ENCODE assay signal across 8 cellular contexts in genomic region chr1:8816306-8816705, GRCh38. TPM values are rescaled to one million over a fixed set of nuclear protein-coding genes. Genes with fewer than 3 reads are reported as not detected.
A peak's percentile ranks its signal among the peaks of the same experiment; 100 is the strongest.
DNase-seq lines count a peak whose midpoint lies in the region; ATAC-seq and TF ChIP-seq lines count a peak whose summit lies in the region.

No MANE protein-coding gene starts in this region.

- H3K27me3 ChIP-seq in right atrium auricular region (no peaks in the 10 kb centered on the region), iPS-20b (ENCODE audit: insufficient read depth, low read length) (no peaks in the 10 kb centered on the region)

- ATAC-seq in left ventricle myocardium superior (no peak), GM21360 (IDR thresholded peaks at IDR 0.05; ENCODE audit: unreplicated experiment) (no peak), HG02884 (IDR thresholded peaks at IDR 0.05; ENCODE audit: unreplicated experiment) (no peak)
- ATAC-seq in stimulated activated memory B cell treated with anti-CD40 and anti-IgM and Interleukin-4, amounts not matched to agents 10 μg/mL and 1 μg/mL and 100 μg/mL, for 72 hours = no peak

- H3K27ac Mint-ChIP-seq in activated T-helper 2 cell treated with anti-CD3 and anti-CD28 coated beads, Interferon-gamma antibody, Interleukin-2, Interleukin-4, amounts not matched to agents 10 μg/mL and 5 μg/mL and 100 μg/mL, durations not matched to agents 14 hours and 24 hours and 36 hours = peak overlapping the region; percentile 82
- H3K27ac Mint-ChIP-seq in stimulated activated memory B cell treated with anti-CD40 and anti-IgM and Interleukin-4, amounts not matched to agents 10 μg/mL and 1 μg/mL and 100 μg/mL, for 72 hours = peak overlapping the region; percentile 96

- H3K9me3 ChIP-seq in right atrium auricular region (no peaks in the 10 kb centered on the region), iPS-20b (ENCODE audit: insufficient read depth, low read depth, low read length) (no peaks in the 10 kb centered on the region)

- peak overlapping the region; percentile 84 for H3K4me3 Mint-ChIP-seq in activated T-helper 2 cell treated with anti-CD3 and anti-CD28 coated beads, Interferon-gamma antibody, Interleukin-2, Interleukin-4, amounts not matched to agents 10 μg/mL and 5 μg/mL and 100 μg/mL, durations not matched to agents 14 hours and 24 hours and 36 hours (ENCODE audit: low read depth)
- peak overlapping the region; percentile 96 for H3K4me3 Mint-ChIP-seq in stimulated activated memory B cell treated with anti-CD40 and anti-IgM and Interleukin-4, amounts not matched to agents 10 μg/mL and 1 μg/mL and 100 μg/mL, for 72 hours

- no peaks in the 10 kb centered on the region for H3K9me3 Mint-ChIP-seq in activated T-helper 2 cell treated with anti-CD3 and anti-CD28 coated beads, Interferon-gamma antibody, Interleukin-2, Interleukin-4, amounts not matched to agents 10 μg/mL and 5 μg/mL and 100 μg/mL, durations not matched to agents 14 hours and 24 hours and 36 hours
- no peaks in the 10 kb centered on the region for H3K9me3 Mint-ChIP-seq in stimulated activated memory B cell treated with anti-CD40 and anti-IgM and Interleukin-4, amounts not matched to agents 10 μg/mL and 1 μg/mL and 100 μg/mL, for 72 hours

- H3K27ac ChIP-seq in right atrium auricular region (peak overlapping the region; percentile 94 to 95), iPS-20b (ENCODE audit: low read length) (peak overlapping the region; percentile 97)

- DNase-seq in right atrium auricular region (ENCODE audit: low spot score) (no peak), left ventricle myocardium superior (no peak), dedifferentiated amniotic fluid mesenchymal stem cell (ENCODE audit: extremely low spot score) (no peak)
- no peak for DNase-seq in activated T-helper 2 cell treated with anti-CD3 and anti-CD28 coated beads, Interferon-gamma antibody, Interleukin-2, Interleukin-4, amounts not matched to agents 10 μg/mL and 5 μg/mL and 100 μg/mL, durations not matched to agents 14 hours and 24 hours and 36 hours (ENCODE audit: low spot score)

- peak overlapping the region; percentile 97; the same call in 1 of the 2 replicates for H3K9ac ChIP-seq in iPS-20b (ENCODE audit: low read depth, low read length)

- peaks cover 0 to 37% of the 10 kb centered on the region in 2 donors for H3K4me1 ChIP-seq in right atrium auricular region
- H3K4me1 ChIP-seq in iPS-20b (ENCODE audit: insufficient read depth, low read length) = peaks cover 29% of the 10 kb centered on the region

- H3K27me3 Mint-ChIP-seq in activated T-helper 2 cell treated with anti-CD3 and anti-CD28 coated beads, Interferon-gamma antibody, Interleukin-2, Interleukin-4, amounts not matched to agents 10 μg/mL and 5 μg/mL and 100 μg/mL, durations not matched to agents 14 hours and 24 hours and 36 hours (ENCODE audit: low read depth) = peaks cover 7% of the 10 kb centered on the region
- no peaks in the 10 kb centered on the region for H3K27me3 Mint-ChIP-seq in stimulated activated memory B cell treated with anti-CD40 and anti-IgM and Interleukin-4, amounts not matched to agents 10 μg/mL and 1 μg/mL and 100 μg/mL, for 72 hours

- no peaks in the 10 kb centered on the region for H3K36me3 Mint-ChIP-seq in activated T-helper 2 cell treated with anti-CD3 and anti-CD28 coated beads, Interferon-gamma antibody, Interleukin-2, Interleukin-4, amounts not matched to agents 10 μg/mL and 5 μg/mL and 100 μg/mL, durations not matched to agents 14 hours and 24 hours and 36 hours (ENCODE audit: low read depth)
- H3K36me3 Mint-ChIP-seq in stimulated activated memory B cell treated with anti-CD40 and anti-IgM and Interleukin-4, amounts not matched to agents 10 μg/mL and 1 μg/mL and 100 μg/mL, for 72 hours = no peaks in the 10 kb centered on the region

- H3K4me3 ChIP-seq in right atrium auricular region (peak overlapping the region; percentile 72 to 75), iPS-20b (ENCODE audit: low read length) (peak overlapping the region; percentile 98)

- H3K36me3 ChIP-seq in right atrium auricular region (no peaks in the 10 kb centered on the region), iPS-20b (ENCODE audit: insufficient read depth, low read depth, low read length) (no peaks in the 10 kb centered on the region)

- H3K4me1 Mint-ChIP-seq in activated T-helper 2 cell treated with anti-CD3 and anti-CD28 coated beads, Interferon-gamma antibody, Interleukin-2, Interleukin-4, amounts not matched to agents 10 μg/mL and 5 μg/mL and 100 μg/mL, durations not matched to agents 14 hours and 24 hours and 36 hours (ENCODE audit: low read depth) = peaks cover 42% of the 10 kb centered on the region
- H3K4me1 Mint-ChIP-seq in stimulated activated memory B cell treated with anti-CD40 and anti-IgM and Interleukin-4, amounts not matched to agents 10 μg/mL and 1 μg/mL and 100 μg/mL, for 72 hours = peaks cover 47% of the 10 kb centered on the region

- no peak for TF ChIP-seq CTCF in right atrium auricular region (IDR thresholded peaks at IDR 0.05)

- intact Hi-C loops in left ventricle myocardium superior (cut with micrococcal nuclease) = no loop called here
- intact Hi-C loops in activated T-helper 2 cell treated with anti-CD3 and anti-CD28 coated beads, Interferon-gamma antibody, Interleukin-2, Interleukin-4, amounts not matched to agents 10 μg/mL and 5 μg/mL and 100 μg/mL, durations not matched to agents 14 hours and 24 hours and 36 hours (cut with micrococcal nuclease) = loop anchor here (2.0 to 10.0 kb wide), 3 partner anchors 58 to 114 kb away; partner anchors contain the start of gene ENO1

RNA-seq across cellular contexts. Expression of gene RERE, which starts 1.1 kb away (rescaled TPM):
- total RNA-seq in right atrium auricular region (100 to 1,000 TPM in 1 of 2 donors, 10 to 100 TPM in 1; 99.8 to 125 TPM), left ventricle myocardium superior (115 TPM)
- 139 and 154 TPM in 2 replicates for total RNA-seq in activated T-helper 2 cell treated with anti-CD3 and anti-CD28 coated beads, Interferon-gamma antibody, Interleukin-2, Interleukin-4, amounts not matched to agents 10 μg/mL and 5 μg/mL and 100 μg/mL, durations not matched to agents 14 hours and 24 hours and 36 hours
